In genomic region chr2:30915485-30915884, GRCh38 we compare ENCODE assay signal across 9 cellular contexts.
DNase-seq lines count a peak whose midpoint lies in the region; ATAC-seq and TF ChIP-seq lines count a peak whose summit lies in the region.
"Had no signal": no experiment of that assay in that cellular context is flagged by ENCODE, and none has a peak within 500 bp of the region (broad histone marks: within the 10 kb centered on the region; RNA-seq: fewer than 3 reads in every experiment).

No MANE protein-coding gene starts in this region.

- H3K9me2 ChIP-seq in GM23338 (ENCODE audit: insufficient read depth): 0 out of 2 replicates have a peak, but pooled peaks cover 4% of the 10 kb centered on the region

- peak; percentile 99 for ATAC-seq in GM23338
- no peak for ATAC-seq in GM21576 (IDR thresholded peaks at IDR 0.05; ENCODE audit: unreplicated experiment)

- H3K9me3 Mint-ChIP-seq in GM23338: no peaks in the 10 kb centered on the region

- H3K4me2 ChIP-seq in GM23338: no peak overlapping the region

- DNase-seq in AG09309 (ENCODE audit: low read depth) (no peak), GM23338 (ENCODE audit: low spot score) (peak; percentile 74), UCSD-AML1 (lab: John Stamatoyannopoulos, UW; ENCODE audit: unreplicated experiment) (peak; percentile 36), left kidney (ENCODE audit: low read depth, low spot score) (peak; percentile 75), NCI-H2196 (lab: John Stamatoyannopoulos, UW; ENCODE audit: unreplicated experiment) (no peak), mucosa of gallbladder (ENCODE audit: low spot score) (no peak), HuH-7.5 (ENCODE audit: low spot score) (no peak)
- DNase-seq: NCI-H774 had no signal

- H2AFZ ChIP-seq in GM23338: no peak overlapping the region

- no peaks in the 10 kb centered on the region for H3K36me3 ChIP-seq in GM23338 (ENCODE audit: insufficient read depth)

- peaks cover 4% of the 10 kb centered on the region for H3K4me1 Mint-ChIP-seq in GM23338

- no peak overlapping the region for H3K4me3 Mint-ChIP-seq in GM23338

- no peaks in the 10 kb centered on the region for H3F3A ChIP-seq in GM23338 (replicated peaks; ENCODE audit: low read depth)

- H3K27me3 ChIP-seq in GM23338 (ENCODE audit: insufficient read depth): no peaks in the 10 kb centered on the region

- peaks cover 2% of the 10 kb centered on the region for H3K27me3 Mint-ChIP-seq in GM23338 (ENCODE audit: insufficient read depth, low read depth, poor library complexity)

- no peak overlapping the region for H3K27ac ChIP-seq in GM23338 (ENCODE audit: low read depth)

- H3K27ac Mint-ChIP-seq in GM23338: no peak overlapping the region

- H3K4me1 ChIP-seq in GM23338 (ENCODE audit: insufficient read depth): no peaks in the 10 kb centered on the region

- no peaks in the 10 kb centered on the region for H4K20me1 ChIP-seq in GM23338 (replicated peaks; ENCODE audit: insufficient read depth)

- H3K4me3 ChIP-seq in AG09309 (ENCODE audit: control insufficient read depth, low read depth, low read length) (no peak overlapping the region), GM23338 (no peak overlapping the region)

- H3K79me2 ChIP-seq in GM23338 (replicated peaks; ENCODE audit: insufficient read depth): no peaks in the 10 kb centered on the region

- TF ChIP-seq CTCF in AG09309 (IDR thresholded peaks at IDR 0.05; ENCODE audit: control insufficient read depth, insufficient read depth, low read depth, low read length, missing control alignments) (peak; percentile 38), GM23338 (conservative IDR thresholded peaks at IDR 0.05; ENCODE audit: low read depth in 2 of 2) (peak; percentile 61 to 76)

- H3K36me3 Mint-ChIP-seq in GM23338 (ENCODE audit: low read depth): peaks cover 14% of the 10 kb centered on the region

TF ChIP-seq in GM23338, 12 proteins besides CTCF, POLR2A, EP300 and RAD21:
- TF ChIP-seq ZNF114 (CRISPR knock-in tag; IDR thresholded peaks at IDR 0.05): no peak
- no peak for TF ChIP-seq POLR2AphosphoS5 (IDR thresholded peaks at IDR 0.05; ENCODE audit: low read depth)
- TF ChIP-seq JUNB (IDR thresholded peaks at IDR 0.05; ENCODE audit: unreplicated experiment): no peak
- no peak for TF ChIP-seq EZH2phosphoT487 (IDR thresholded peaks at IDR 0.05; ENCODE audit: unreplicated experiment)
- no peak for TF ChIP-seq ETS1 (IDR thresholded peaks at IDR 0.05)
- TF ChIP-seq STAT1 (IDR thresholded peaks at IDR 0.05; ENCODE audit: unreplicated experiment): no peak
- no peak for TF ChIP-seq ZNF331 (CRISPR knock-in tag; IDR thresholded peaks at IDR 0.05; ENCODE audit: low read depth)

Comparison
In these comparisons a context has a peak if more than half of its experiments do, and no peak if none do; other contexts are left out.
1. DNase-seq: peak in GM23338 (single experiment), UCSD-AML1 (single experiment) and left kidney (single experiment); none in AG09309 (single experiment), NCI-H2196 (single experiment), mucosa of gallbladder (single experiment) and HuH-7.5 (single experiment).